ENCODE assay signal across 8 cellular contexts in genomic region chr15:31344824-31345605, GRCh38. TPM values are rescaled to one million over a fixed set of nuclear protein-coding genes. Genes with fewer than 3 reads are reported as not detected.
DNase-seq lines count a peak whose midpoint lies in the region; ATAC-seq and TF ChIP-seq lines count a peak whose summit lies in the region.

No MANE protein-coding gene starts in this region.

- H3K9me3 ChIP-seq in mononuclear cell (ENCODE audit: low read depth, low read length) = no peaks in the 10 kb centered on the region

- peak overlapping the region; percentile 18 for H3K4me3 ChIP-seq in mononuclear cell (ENCODE audit: low read length)

- H3K27me3 ChIP-seq in mononuclear cell (ENCODE audit: insufficient read depth, low read length) = no peaks in the 10 kb centered on the region

- TF ChIP-seq CTCF in GM13976 (IDR thresholded peaks at IDR 0.05; ENCODE audit: borderline replicate concordance, control extremely low read depth, extremely low read depth, insufficient read depth, missing control alignments) = no peak

- in situ Hi-C loops in GM13976 (cut with MboI; ENCODE audit: low sequenced_read_pairs, unreplicated experiment) = no loop called here

- H3K4me1 ChIP-seq in mononuclear cell (ENCODE audit: insufficient read depth, low read length) = peaks cover 100% of the 10 kb centered on the region

- peak; percentile 32 for ATAC-seq in HG02623 (IDR thresholded peaks at IDR 0.05; ENCODE audit: unreplicated experiment)

- DNase-seq in GM13976 (ENCODE audit: low spot score) (peak; percentile 67), NCI-H69 (lab: John Stamatoyannopoulos, UW) (no peak), UCSD-AML1 (lab: John Stamatoyannopoulos, UW; ENCODE audit: unreplicated experiment) (no peak), DMS153 (lab: John Stamatoyannopoulos, UW) (no peak), mucosa of gallbladder (ENCODE audit: low spot score) (no peak)
- DNase-seq in activated T-cell treated with anti-CD3 and anti-CD28 coated beads, Interleukin-2, amount 50 U/mL, for 48 hours = peak; percentile 71 to 74

RNA-seq across cellular contexts. Expression of gene KLF13, which starts 18.4 kb away (rescaled TPM):
- total RNA-seq in mononuclear cell (151 TPM), mucosa of gallbladder (86.0 TPM)

Comparison
In these comparisons a context has a peak if more than half of its experiments do, and no peak if none do; other contexts are left out.
1. DNase-seq: peak in GM13976 (single experiment) and activated T-cell treated with anti-CD3 and anti-CD28 coated beads, Interleukin-2, amount 50 U/mL, for 48 hours (2 of 2); none in NCI-H69 (single experiment), UCSD-AML1 (single experiment), DMS153 (single experiment) and mucosa of gallbladder (single experiment).